25 cellular contexts compared by ENCODE assay signal in genomic region chrX:152813211-152813610, GRCh38. TPM values are rescaled to one million over a fixed set of nuclear protein-coding genes. Genes with fewer than 3 reads are reported as not detected.
"Had no signal": no experiment of that assay in that cellular context is flagged by ENCODE, and none has a peak within 500 bp of the region (broad histone marks: within the 10 kb centered on the region; RNA-seq: fewer than 3 reads in every experiment).

No MANE protein-coding gene starts in this region.

- ATAC-seq: activated CD8-positive, alpha-beta T cell treated with anti-CD3 and anti-CD28 coated beads, Interleukin-2, amount 10 ng/mL, durations not matched to agents 7 days and 5 days; activated T-helper 17 cell treated with anti-CD3 and anti-CD28 coated beads, Interleukin-2, amount 50 U/mL, for 72 hours; body of pancreas; left ventricle myocardium superior; natural killer cell treated with Interleukin-12 subunit alpha and Interleukin-12 subunit beta and Interleukin-15 and Interleukin-18, amount 100 ng/mL, for 72 hours; right cardiac atrium; T-cell had no signal

- H3K4me3 Mint-ChIP-seq: activated CD8-positive, alpha-beta T cell treated with anti-CD3 and anti-CD28 coated beads, Interleukin-2, amount 10 ng/mL, durations not matched to agents 7 days and 5 days; activated T-helper 17 cell treated with anti-CD3 and anti-CD28 coated beads, Interleukin-2, amount 50 U/mL, for 72 hours; natural killer cell treated with Interleukin-12 subunit alpha and Interleukin-12 subunit beta and Interleukin-15 and Interleukin-18, amount 100 ng/mL, for 72 hours; stimulated activated naive CD8-positive, alpha-beta T cell treated with anti-CD3 and anti-CD28 coated beads, Interleukin-15, Interleukin-2, amounts not matched to agents 100 ng/mL and 50 ng/mL, for 24 hours; T-cell had no signal

- H3K9me3 Mint-ChIP-seq: activated T-helper 17 cell treated with anti-CD3 and anti-CD28 coated beads, Interleukin-2, amount 50 U/mL, for 72 hours; natural killer cell treated with Interleukin-12 subunit alpha and Interleukin-12 subunit beta and Interleukin-15 and Interleukin-18, amount 100 ng/mL, for 72 hours; stimulated activated naive CD8-positive, alpha-beta T cell treated with anti-CD3 and anti-CD28 coated beads, Interleukin-15, Interleukin-2, amounts not matched to agents 100 ng/mL and 50 ng/mL, for 24 hours; T-cell had no signal

- H2AFZ ChIP-seq: parathyroid adenoma had no signal

- H3K4me3 ChIP-seq: body of pancreas, cardiac muscle cell, tibial artery had no signal

- H3K9ac ChIP-seq: parathyroid adenoma had no signal

- H3K27ac Mint-ChIP-seq: activated CD8-positive, alpha-beta T cell treated with anti-CD3 and anti-CD28 coated beads, Interleukin-2, amount 10 ng/mL, durations not matched to agents 7 days and 5 days; activated T-helper 17 cell treated with anti-CD3 and anti-CD28 coated beads, Interleukin-2, amount 50 U/mL, for 72 hours; natural killer cell treated with Interleukin-12 subunit alpha and Interleukin-12 subunit beta and Interleukin-15 and Interleukin-18, amount 100 ng/mL, for 72 hours; stimulated activated naive CD8-positive, alpha-beta T cell treated with anti-CD3 and anti-CD28 coated beads, Interleukin-15, Interleukin-2, amounts not matched to agents 100 ng/mL and 50 ng/mL, for 24 hours; T-cell had no signal

- H3K79me2 ChIP-seq: parathyroid adenoma had no signal

- H3K27me3 ChIP-seq: body of pancreas, cardiac muscle cell, tibial artery had no signal

- H3K4me1 Mint-ChIP-seq: activated T-helper 17 cell treated with anti-CD3 and anti-CD28 coated beads, Interleukin-2, amount 50 U/mL, for 72 hours had no signal

- H3K9me3 ChIP-seq: body of pancreas, tibial artery had no signal

- H3K27ac ChIP-seq: body of pancreas, cardiac muscle cell, epithelial cell of prostate, parathyroid adenoma, tibial artery had no signal

- H3K36me3 Mint-ChIP-seq: natural killer cell treated with Interleukin-12 subunit alpha and Interleukin-12 subunit beta and Interleukin-15 and Interleukin-18, amount 100 ng/mL, for 72 hours; T-cell had no signal

- DNase-seq: activated CD4-positive, alpha-beta T cell treated with anti-CD3 and anti-CD28 coated beads for 1 hour; activated CD4-positive, alpha-beta T cell treated with anti-CD3 and anti-CD28 coated beads, Interleukin-2, amount 50 U/mL, for 1 hour; activated CD8-positive, alpha-beta T cell treated with anti-CD3 and anti-CD28 coated beads, Interleukin-2, amount 10 ng/mL, durations not matched to agents 7 days and 5 days; activated naive CD4-positive, alpha-beta T cell treated with Interleukin-2 at 50 U/mL for 16 hours; activated T-cell treated with anti-CD3 and anti-CD28 coated beads, Interleukin-2, amount 50 U/mL, for 1 hour; body of pancreas; cortex of kidney; kidney glomerular epithelial cell; left ventricle myocardium superior; mammary epithelial cell; midbrain; right cardiac atrium; stimulated activated CD4-positive, alpha-beta T cell treated with anti-CD3 and anti-CD28 coated beads, Interleukin-1b, Interleukin-23, amount 100 ng/mL, for 48 hours; substantia nigra; T-cell; tibial artery had no signal

- H3K4me1 ChIP-seq: body of pancreas, parathyroid adenoma, tibial artery had no signal

- H3K36me3 ChIP-seq: cardiac muscle cell, tibial artery had no signal

RNA-seq across cellular contexts. Expression of gene MAGEA6, which starts 43.7 kb away (rescaled TPM):
- total RNA-seq: activated CD8-positive, alpha-beta T cell treated with anti-CD3 and anti-CD28 coated beads, Interleukin-2, amount 10 ng/mL, durations not matched to agents 7 days and 5 days; activated T-helper 17 cell treated with anti-CD3 and anti-CD28 coated beads, Interleukin-2, amount 50 U/mL, for 72 hours; body of pancreas; cardiac muscle cell; cerebellum; left ventricle myocardium superior; mammary epithelial cell; natural killer cell treated with Interleukin-12 subunit alpha and Interleukin-12 subunit beta and Interleukin-15 and Interleukin-18, amount 100 ng/mL, for 72 hours; pulmonary artery endothelial cell; right cardiac atrium; urinary bladder had no signal
- polyA plus RNA-seq: cardiac muscle cell, mammary epithelial cell, right cardiac atrium, urinary bladder had no signal

RNA-seq across cellular contexts. Expression of gene CSAG3, which starts 54.2 kb away (rescaled TPM):
- total RNA-seq: activated CD8-positive, alpha-beta T cell treated with anti-CD3 and anti-CD28 coated beads, Interleukin-2, amount 10 ng/mL, durations not matched to agents 7 days and 5 days; body of pancreas; cardiac muscle cell; cerebellum; left ventricle myocardium superior; mammary epithelial cell; natural killer cell treated with Interleukin-12 subunit alpha and Interleukin-12 subunit beta and Interleukin-15 and Interleukin-18, amount 100 ng/mL, for 72 hours; pulmonary artery endothelial cell; right cardiac atrium; T-cell; urinary bladder had no signal
- polyA plus RNA-seq: cardiac muscle cell, mammary epithelial cell, right cardiac atrium, urinary bladder had no signal

RNA-seq across cellular contexts. Expression of gene MAGEA2, which starts 59.6 kb away (rescaled TPM):
- total RNA-seq: activated CD8-positive, alpha-beta T cell treated with anti-CD3 and anti-CD28 coated beads, Interleukin-2, amount 10 ng/mL, durations not matched to agents 7 days and 5 days; activated T-helper 17 cell treated with anti-CD3 and anti-CD28 coated beads, Interleukin-2, amount 50 U/mL, for 72 hours; body of pancreas; cardiac muscle cell; cerebellum; left ventricle myocardium superior; mammary epithelial cell; natural killer cell treated with Interleukin-12 subunit alpha and Interleukin-12 subunit beta and Interleukin-15 and Interleukin-18, amount 100 ng/mL, for 72 hours; pulmonary artery endothelial cell; right cardiac atrium; urinary bladder had no signal
- polyA plus RNA-seq: mammary epithelial cell, right cardiac atrium, urinary bladder had no signal
